ENCODE assay signal across 27 cellular contexts in the genomic region with DNA sequence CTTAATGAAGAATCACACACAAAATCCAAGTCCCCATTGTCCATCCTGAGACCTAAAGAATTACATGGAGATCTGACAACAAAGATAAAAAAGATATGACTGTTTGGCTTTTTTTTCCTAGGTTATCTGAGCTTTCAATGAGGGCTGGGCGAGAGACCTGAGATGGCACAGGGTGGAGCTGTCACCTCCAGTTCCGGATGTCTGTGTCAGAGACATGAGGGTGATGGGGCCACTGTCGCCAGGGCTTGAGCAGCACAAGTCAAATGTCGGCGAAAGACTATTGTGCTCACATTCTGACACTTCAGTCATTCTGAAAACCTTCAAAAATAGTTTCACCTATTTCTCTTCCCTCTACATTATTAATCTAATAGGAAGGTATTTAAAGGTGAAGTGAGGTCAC.
"Had no signal": no experiment of that assay in that cellular context is flagged by ENCODE, and none has a peak within 500 bp of the region (broad histone marks: within the 10 kb centered on the region; RNA-seq: fewer than 3 reads in every experiment).

No MANE protein-coding gene starts in this region.

- ATAC-seq: left lung, lower lobe of right lung, right lobe of liver had no signal

- H3K9me3 Mint-ChIP-seq: activated CD4-positive, alpha-beta memory T cell treated with anti-CD3 and anti-CD28 coated beads for 36 hours; activated CD4-positive, alpha-beta T cell treated with anti-CD3 and anti-CD28 coated beads, Interleukin-2, amount 10 ng/mL, durations not matched to agents 24 days and 14 days; activated naive CD4-positive, alpha-beta T cell treated with anti-CD3 and anti-CD28 coated beads for 36 hours; activated naive CD8-positive, alpha-beta T cell treated with anti-CD3 and anti-CD28 coated beads for 36 hours; activated T-helper 1 cell treated with anti-CD3 and anti-CD28 coated beads, Interleukin-12 subunit alpha, Interleukin-12 subunit beta, Interleukin-2, Interleukin-4 antibody, amounts not matched to agents 30 ng/mL and 10 ng/mL and 1 ng/mL, durations not matched to agents 14 hours and 24 hours and 36 hours; nephron progenitor cell; stimulated activated naive CD8-positive, alpha-beta T cell treated with anti-CD3 and anti-CD28 coated beads, Interleukin-15, Interleukin-2, amounts not matched to agents 100 ng/mL and 50 ng/mL, for 24 hours had no signal

- FAIRE-seq: islet of Langerhans had no signal

- H3K4me1 ChIP-seq: ascending aorta, left lung, lower lobe of right lung, right lobe of liver, upper lobe of left lung, vagina had no signal

- DNase-seq: activated CD4-positive, alpha-beta memory T cell treated with anti-CD3 and anti-CD28 coated beads for 36 hours; activated CD4-positive, alpha-beta T cell treated with anti-CD3 and anti-CD28 coated beads, Interleukin-2, amount 10 ng/mL, durations not matched to agents 24 days and 14 days; activated CD4-positive, CD25-positive, alpha-beta regulatory T cell treated with anti-CD3 and anti-CD28 coated beads, Interleukin-2, amount 50 U/mL, for 72 hours; activated effector memory CD4-positive, alpha-beta T cell treated with anti-CD3 and anti-CD28 coated beads, Interleukin-2, amount 50 U/mL, for 16 hours; activated naive CD4-positive, alpha-beta T cell treated with anti-CD3 and anti-CD28 coated beads for 36 hours; activated naive CD8-positive, alpha-beta T cell treated with anti-CD3 and anti-CD28 coated beads for 36 hours; activated T-cell treated with anti-CD3 and anti-CD28 coated beads for 4 hours; brain microvascular endothelial cell; foreskin melanocyte; left lung; lower lobe of right lung; mesendoderm; nephron progenitor cell; right lobe of liver; stimulated activated CD4-positive, alpha-beta T cell treated with anti-CD3 and anti-CD28 coated beads, Interleukin-12 subunit alpha, Interleukin-12 subunit beta, amount 100 ng/mL, for 4 hours; stimulated activated CD4-positive, alpha-beta T cell treated with anti-CD3 and anti-CD28 coated beads, Interleukin-4, amount 100 ng/mL, for 1 hour; upper lobe of left lung had no signal

- H3K4me3 Mint-ChIP-seq: activated CD4-positive, alpha-beta memory T cell treated with anti-CD3 and anti-CD28 coated beads for 36 hours; activated CD4-positive, alpha-beta T cell treated with anti-CD3 and anti-CD28 coated beads, Interleukin-2, amount 10 ng/mL, durations not matched to agents 24 days and 14 days; activated naive CD4-positive, alpha-beta T cell treated with anti-CD3 and anti-CD28 coated beads for 36 hours; activated naive CD8-positive, alpha-beta T cell treated with anti-CD3 and anti-CD28 coated beads for 36 hours; activated T-helper 1 cell treated with anti-CD3 and anti-CD28 coated beads, Interleukin-12 subunit alpha, Interleukin-12 subunit beta, Interleukin-2, Interleukin-4 antibody, amounts not matched to agents 30 ng/mL and 10 ng/mL and 1 ng/mL, durations not matched to agents 14 hours and 24 hours and 36 hours; nephron progenitor cell; stimulated activated naive CD8-positive, alpha-beta T cell treated with anti-CD3 and anti-CD28 coated beads, Interleukin-15, Interleukin-2, amounts not matched to agents 100 ng/mL and 50 ng/mL, for 24 hours had no signal

- H3K27me3 Mint-ChIP-seq: activated CD4-positive, alpha-beta memory T cell treated with anti-CD3 and anti-CD28 coated beads for 36 hours; activated CD4-positive, alpha-beta T cell treated with anti-CD3 and anti-CD28 coated beads, Interleukin-2, amount 10 ng/mL, durations not matched to agents 24 days and 14 days; activated naive CD8-positive, alpha-beta T cell treated with anti-CD3 and anti-CD28 coated beads for 36 hours; progenitor cell of endocrine pancreas; stimulated activated naive CD8-positive, alpha-beta T cell treated with anti-CD3 and anti-CD28 coated beads, Interleukin-15, Interleukin-2, amounts not matched to agents 100 ng/mL and 50 ng/mL, for 24 hours had no signal

- H3K4me1 Mint-ChIP-seq: activated naive CD8-positive, alpha-beta T cell treated with anti-CD3 and anti-CD28 coated beads for 36 hours had no signal

- H3K27ac Mint-ChIP-seq: activated CD4-positive, alpha-beta memory T cell treated with anti-CD3 and anti-CD28 coated beads for 36 hours; activated CD4-positive, alpha-beta T cell treated with anti-CD3 and anti-CD28 coated beads, Interleukin-2, amount 10 ng/mL, durations not matched to agents 24 days and 14 days; activated naive CD8-positive, alpha-beta T cell treated with anti-CD3 and anti-CD28 coated beads for 36 hours; activated T-helper 1 cell treated with anti-CD3 and anti-CD28 coated beads, Interleukin-12 subunit alpha, Interleukin-12 subunit beta, Interleukin-2, Interleukin-4 antibody, amounts not matched to agents 30 ng/mL and 10 ng/mL and 1 ng/mL, durations not matched to agents 14 hours and 24 hours and 36 hours; progenitor cell of endocrine pancreas had no signal

- H3K4me3 ChIP-seq: ascending aorta, esophagus muscularis mucosa, left lung, lower lobe of right lung, right lobe of liver, skin epidermis, thoracic aorta, upper lobe of left lung, vagina had no signal

- H3K27me3 ChIP-seq: ascending aorta, brain microvascular endothelial cell, esophagus muscularis mucosa, left lung, neutrophil, right lobe of liver, upper lobe of left lung, vagina had no signal

- H3K36me3 ChIP-seq: right lobe of liver had no signal

- H3K27ac ChIP-seq: ascending aorta, brain microvascular endothelial cell, esophagus muscularis mucosa, left lung, lower lobe of right lung, neutrophil, right lobe of liver, skin epidermis, thoracic aorta, upper lobe of left lung, vagina had no signal

- H3K9me3 ChIP-seq: ascending aorta, esophagus muscularis mucosa, left lung, lower lobe of right lung, neutrophil, right lobe of liver, thoracic aorta, upper lobe of left lung, vagina had no signal
